9 cellular contexts compared by ENCODE assay signal in genomic region chr2:60152226-60152833, GRCh38.
DNase-seq lines count a peak whose midpoint lies in the region; ATAC-seq, FAIRE-seq and TF ChIP-seq lines count a peak whose summit lies in the region.
"Had no signal": no experiment of that assay in that cellular context is flagged by ENCODE, and none has a peak within 500 bp of the region (broad histone marks: within the 10 kb centered on the region; RNA-seq: fewer than 3 reads in every experiment).

No MANE protein-coding gene starts in this region.

- no peak overlapping the region for H3K4me3 Mint-ChIP-seq in GM23338
- H3K4me3 Mint-ChIP-seq in stimulated activated naive B cell treated with anti-CD40 and anti-IgM and Interleukin-4, amounts not matched to agents 10 μg/mL and 1 μg/mL and 100 μg/mL, for 72 hours, result no peak overlapping the region

- DNase-seq in CD1c-positive myeloid dendritic cell (ENCODE audit: extremely low spot score) (peak; percentile 60), GM23338 (ENCODE audit: low spot score) (peak; percentile 82), HepG2 (ENCODE audit: low spot score) (peak; percentile 26)
- DNase-seq in stimulated activated naive B cell treated with anti-CD40 and anti-IgM and Interleukin-4, amounts not matched to agents 10 μg/mL and 1 μg/mL and 100 μg/mL, for 72 hours, result no peak
- DNase-seq in stimulated activated naive CD4-positive, alpha-beta T cell treated with Interleukin-2 at 50 U/mL for 16 hours (lab: John Stamatoyannopoulos, UW), result no peak
- DNase-seq in activated CD8-positive, alpha-beta memory T cell treated with anti-CD3 and anti-CD28 coated beads, Interleukin-2, amount 50 U/mL, for 48 hours, result no peak

- no peak for TF ChIP-seq EP300 in HepG2 (IDR thresholded peaks at IDR 0.05; ENCODE audit: low read depth in 2 of 2, low read length in 2 of 2)
- TF ChIP-seq EP300 in HepG2 (CRISPR knock-in tag; IDR thresholded peaks at IDR 0.05; ENCODE audit: borderline replicate concordance), result no peak

- no peaks in the 10 kb centered on the region for H3K27me3 Mint-ChIP-seq in GM23338 (ENCODE audit: insufficient read depth, low read depth, poor library complexity)
- H3K27me3 Mint-ChIP-seq in stimulated activated naive B cell treated with anti-CD40 and anti-IgM and Interleukin-4, amounts not matched to agents 10 μg/mL and 1 μg/mL and 100 μg/mL, for 72 hours, result no peaks in the 10 kb centered on the region

- intact Hi-C loops in HepG2 (cut with micrococcal nuclease; ENCODE audit: unreplicated experiment), result loop anchor here (5.0 to 10.0 kb wide), 3 partner anchors 150 to 1125 kb away; no protein-coding TSS in a partner anchor

- H3K4me1 ChIP-seq in GM23338 (ENCODE audit: insufficient read depth) (no peaks in the 10 kb centered on the region), HepG2 (ENCODE audit: insufficient read depth, low read length) (no peaks in the 10 kb centered on the region)

- 19% methylated on average over 4 of the region's 4 CpGs for WGBS in HepG2 (ENCODE audit: low lambda C conversion rate)

- H3K9ac ChIP-seq in HepG2 (ENCODE audit: insufficient read depth, low read depth, low read length), result no peak overlapping the region

- BruUV-seq in HepG2 (replicated peaks; lab: Mats Ljungman, UMichigan), result no TSS peak

- H2AFZ ChIP-seq in GM23338, result no peak overlapping the region
- H2AFZ ChIP-seq in HepG2 (ENCODE audit: low read length), result no peak overlapping the region

- H3K36me3 ChIP-seq in GM23338 (ENCODE audit: insufficient read depth) (no peaks in the 10 kb centered on the region), HepG2 (replicated peaks in 1 of 2; ENCODE audit: control insufficient read depth in 1 of 2, insufficient read depth in 2 of 2, low read length in 2 of 2) (no peaks in the 10 kb centered on the region)

- peaks cover 3% of the 10 kb centered on the region; the same call in 1 of the 3 replicates for H3K36me3 Mint-ChIP-seq in GM23338 (ENCODE audit: low read depth)
- H3K36me3 Mint-ChIP-seq in stimulated activated naive B cell treated with anti-CD40 and anti-IgM and Interleukin-4, amounts not matched to agents 10 μg/mL and 1 μg/mL and 100 μg/mL, for 72 hours, result no peaks in the 10 kb centered on the region
- H3K36me3 Mint-ChIP-seq: activated naive CD4-positive, alpha-beta T cell treated with anti-CD3 and anti-CD28 coated beads, Interleukin-2, amount 50 U/mL, for 72 hours had no signal

- H3K9me2 ChIP-seq in GM23338 (ENCODE audit: insufficient read depth), result peaks cover 3% of the 10 kb centered on the region; the same call in 1 of the 2 replicates

- H4K20me1 ChIP-seq in GM23338 (replicated peaks; ENCODE audit: insufficient read depth), result no peaks in the 10 kb centered on the region
- no peaks in the 10 kb centered on the region for H4K20me1 ChIP-seq in HepG2 (ENCODE audit: insufficient read depth, low read length)

- no peaks in the 10 kb centered on the region for H3F3A ChIP-seq in GM23338 (replicated peaks; ENCODE audit: low read depth)

- H3K27me3 ChIP-seq in GM23338 (ENCODE audit: insufficient read depth), result no peaks in the 10 kb centered on the region
- peaks cover 0 to 16% of the 10 kb centered on the region in 2 experiments; a peak in 2 of 5 replicates for H3K27me3 ChIP-seq in HepG2 (ENCODE audit: control insufficient read depth in 1 of 2, insufficient read depth in 2 of 2, low read length in 2 of 2)

- CTCF ChIA-PET in HepG2 (lab: Yijun Ruan, JAX; ENCODE audit: low intra/inter-chr PET ratio, low total read pairs), result interaction anchor here (0.8 to 2.2 kb wide), 2 partner anchors 363 to 851 kb away, joined by 3 to 14 read pairs; no protein-coding TSS in a partner anchor

- FAIRE-seq in HepG2 (lab: Jason Lieb, UNC), result no peak

- no peak for TF ChIP-seq POLR2A in HepG2 (IDR thresholded peaks at IDR 0.05; ENCODE audit: insufficient read depth in 1 of 2, low read depth in 2 of 2, low read length in 2 of 2)

- H3K4me1 Mint-ChIP-seq in GM23338, result no peaks in the 10 kb centered on the region
- peaks cover 13 to 17% of the 10 kb centered on the region in 2 donors for H3K4me1 Mint-ChIP-seq in stimulated activated naive B cell treated with anti-CD40 and anti-IgM and Interleukin-4, amounts not matched to agents 10 μg/mL and 1 μg/mL and 100 μg/mL, for 72 hours

- TF ChIP-seq CTCF in GM23338 (conservative IDR thresholded peaks at IDR 0.05; ENCODE audit: low read depth in 2 of 2) (peak; percentile 70 to 97), WI38 (IDR thresholded peaks at IDR 0.05; ENCODE audit: low read depth, low read length) (peak; percentile 62), HepG2 (CRISPR knock-in tag; IDR thresholded peaks at IDR 0.05) (peak; percentile 76)

- H3K79me2 ChIP-seq in GM23338 (replicated peaks; ENCODE audit: insufficient read depth) (no peaks in the 10 kb centered on the region), HepG2 (ENCODE audit: insufficient read depth, low read length) (no peaks in the 10 kb centered on the region)

- peaks cover 11% of the 10 kb centered on the region for H3K9me3 ChIP-seq in HepG2 (ENCODE audit: low read length)

- ATAC-seq in GM23338 (no peak), HepG2 (no peak), HG02840 (IDR thresholded peaks at IDR 0.05; ENCODE audit: low FRiP score, unreplicated experiment) (no peak)
- no peak for ATAC-seq in stimulated activated naive B cell treated with anti-CD40 and anti-IgM and Interleukin-4, amounts not matched to agents 10 μg/mL and 1 μg/mL and 100 μg/mL, for 72 hours (replicated peaks)
- ATAC-seq: activated naive CD4-positive, alpha-beta T cell treated with anti-CD3 and anti-CD28 coated beads, Interleukin-2, amount 50 U/mL, for 72 hours had no signal

- H3K27ac ChIP-seq in GM23338 (ENCODE audit: low read depth) (no peak overlapping the region), HepG2 (ENCODE audit: extremely low read length, insufficient read depth, low read length) (no peak overlapping the region)

- peak; percentile 49 for TF ChIP-seq RAD21 in HepG2 (CRISPR knock-in tag; IDR thresholded peaks at IDR 0.05)

- no peak overlapping the region for H3K27ac Mint-ChIP-seq in GM23338
- H3K27ac Mint-ChIP-seq in stimulated activated naive B cell treated with anti-CD40 and anti-IgM and Interleukin-4, amounts not matched to agents 10 μg/mL and 1 μg/mL and 100 μg/mL, for 72 hours, result no peak overlapping the region
- H3K27ac Mint-ChIP-seq: activated naive CD4-positive, alpha-beta T cell treated with anti-CD3 and anti-CD28 coated beads, Interleukin-2, amount 50 U/mL, for 72 hours had no signal

- POLR2A ChIA-PET in HepG2 (lab: Yijun Ruan, JAX), result no interaction called here

- in situ Hi-C loops in HepG2 (cut with HindIII; ENCODE audit: extremely low pct_ligation_motif_present, low pct_unique_long_range_greater_than_20kb), result no loop called here

- peaks cover 4% of the 10 kb centered on the region; the same call in 2 of the 3 replicates for H3K9me3 Mint-ChIP-seq in GM23338
- peaks cover 0 to 1% of the 10 kb centered on the region in 2 donors for H3K9me3 Mint-ChIP-seq in stimulated activated naive B cell treated with anti-CD40 and anti-IgM and Interleukin-4, amounts not matched to agents 10 μg/mL and 1 μg/mL and 100 μg/mL, for 72 hours
- H3K9me3 Mint-ChIP-seq: activated naive CD4-positive, alpha-beta T cell treated with anti-CD3 and anti-CD28 coated beads, Interleukin-2, amount 50 U/mL, for 72 hours had no signal

- no peak overlapping the region for H3K4me2 ChIP-seq in GM23338
- H3K4me2 ChIP-seq in HepG2 (ENCODE audit: low read depth, low read length), result no peak overlapping the region

- H3K4me3 ChIP-seq in GM23338, result no peak overlapping the region
- H3K4me3 ChIP-seq in WI38 (ENCODE audit: low read depth, low read length), result no peak overlapping the region
- no peak overlapping the region for H3K4me3 ChIP-seq in HepG2 (replicated peaks in 1 of 3; ENCODE audit: insufficient read depth in 1 of 3, low read depth in 2 of 3, low read length in 3 of 3)

TF ChIP-seq in GM23338, 12 proteins besides CTCF, POLR2A, EP300 and RAD21 (continues in another document):
- TF ChIP-seq ZNF114 (CRISPR knock-in tag; IDR thresholded peaks at IDR 0.05) (no peak), ZNF331 (CRISPR knock-in tag; IDR thresholded peaks at IDR 0.05; ENCODE audit: low read depth) (no peak), EZH2 (IDR thresholded peaks at IDR 0.05; ENCODE audit: low read depth, unreplicated experiment) (no peak), EZH2phosphoT487 (IDR thresholded peaks at IDR 0.05; ENCODE audit: unreplicated experiment) (no peak)

TF ChIP-seq in HepG2, 621 proteins besides CTCF, POLR2A, EP300 and RAD21:
- no peak for TF ChIP-seq REPIN1 (CRISPR knock-in tag; IDR thresholded peaks at IDR 0.05; ENCODE audit: borderline replicate concordance, low read depth)
- TF ChIP-seq THAP11 (CRISPR knock-in tag; IDR thresholded peaks at IDR 0.05), result 0 out of 2 replicates have a peak, but pooled peaks have one; percentile 19
- TF ChIP-seq SMC3 (IDR thresholded peaks at IDR 0.05; ENCODE audit: low read length), result peak; percentile 43
- TF ChIP-seq ZMYM4 (CRISPR knock-in tag; IDR thresholded peaks at IDR 0.05), result peak; percentile 31; the same call in 1 of the 2 replicates
- TF ChIP-seq POGZ (CRISPR knock-in tag; IDR thresholded peaks at IDR 0.05), result peak; percentile 50; the same call in 1 of the 2 replicates
- peak; percentile 80 for TF ChIP-seq STAG1 (CRISPR knock-in tag; IDR thresholded peaks at IDR 0.05)

Comparison
In these comparisons a context has a peak if more than half of its experiments do, and no peak if none do; other contexts are left out.
1. DNase-seq: peak in CD1c-positive myeloid dendritic cell (single experiment), GM23338 (single experiment) and HepG2 (single experiment); none in stimulated activated naive B cell treated with anti-CD40 and anti-IgM and Interleukin-4, amounts not matched to agents 10 μg/mL and 1 μg/mL and 100 μg/mL, for 72 hours (single experiment), stimulated activated naive CD4-positive, alpha-beta T cell treated with Interleukin-2 at 50 U/mL for 16 hours (single experiment) and activated CD8-positive, alpha-beta memory T cell treated with anti-CD3 and anti-CD28 coated beads, Interleukin-2, amount 50 U/mL, for 48 hours (single experiment).
2. Peak in every context shown above with its lines, with median percentiles within 50 percentile points of each other: CTCF ChIP-seq.